In the genomic region with DNA sequence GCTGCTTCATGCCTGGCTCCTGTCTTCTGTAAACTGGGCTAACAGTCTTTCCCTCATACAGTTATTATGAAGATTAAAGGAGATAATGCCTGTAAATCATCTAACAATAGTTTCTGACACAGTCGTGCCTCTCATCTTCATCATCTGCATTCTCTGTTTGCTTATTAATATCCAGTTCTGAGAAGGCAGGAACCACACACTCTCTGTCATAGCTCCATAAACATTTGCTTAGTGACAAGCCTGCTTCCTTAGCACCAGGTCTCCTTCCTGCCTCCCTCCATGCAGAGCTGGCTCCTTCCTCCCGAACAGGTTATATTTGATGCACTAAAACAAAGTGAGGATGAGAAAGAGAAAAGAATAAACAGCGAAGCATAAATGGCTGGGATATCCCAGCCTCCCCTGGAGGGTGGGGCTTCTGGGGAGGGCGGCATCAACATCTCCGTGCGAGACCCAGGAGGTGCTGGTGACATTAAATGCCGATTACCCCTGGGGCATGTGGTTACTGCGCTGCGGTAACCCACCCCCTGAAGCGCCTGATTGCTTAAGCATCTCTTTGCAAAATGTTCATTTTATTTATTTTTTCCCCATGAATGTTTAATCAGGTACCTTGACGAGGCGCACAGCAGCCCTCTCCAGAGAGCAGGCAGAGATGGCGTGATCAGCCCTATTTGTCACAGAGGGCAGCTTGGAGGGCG, we compare ENCODE assay signal across 23 cellular contexts.
A peak's percentile ranks its signal among the peaks of the same experiment; 100 is the strongest.
DNase-seq lines count a peak whose midpoint lies in the region; ATAC-seq, FAIRE-seq and TF ChIP-seq lines count a peak whose summit lies in the region.
"Had no signal": no experiment of that assay in that cellular context is flagged by ENCODE, and none has a peak within 500 bp of the region (broad histone marks: within the 10 kb centered on the region; RNA-seq: fewer than 3 reads in every experiment).

No MANE protein-coding gene starts in this region.

- no peaks in the 10 kb centered on the region for H3K4me1 Mint-ChIP-seq in stimulated activated naive CD8-positive, alpha-beta T cell treated with anti-CD3 and anti-CD28 coated beads, Interleukin-15, amount 100 ng/mL, for 72 hours
- H3K4me1 Mint-ChIP-seq: activated naive CD8-positive, alpha-beta T cell treated with anti-CD3 and anti-CD28 coated beads for 36 hours had no signal

- H3K9me3 ChIP-seq in uterus, result no peaks in the 10 kb centered on the region
- H3K9me3 ChIP-seq: SK-N-SH, thoracic aorta had no signal

- no peaks in the 10 kb centered on the region for H3K36me3 ChIP-seq in uterus
- H3K36me3 ChIP-seq: thoracic aorta had no signal

- H3K9me3 Mint-ChIP-seq in stimulated activated naive CD8-positive, alpha-beta T cell treated with anti-CD3 and anti-CD28 coated beads, Interleukin-15, amount 100 ng/mL, for 72 hours, result no peaks in the 10 kb centered on the region
- H3K9me3 Mint-ChIP-seq: activated naive CD8-positive, alpha-beta T cell treated with anti-CD3 and anti-CD28 coated beads for 36 hours; CD4-positive, alpha-beta T cell; nephron progenitor cell had no signal

- DNase-seq in COLO668 (lab: John Stamatoyannopoulos, UW; ENCODE audit: unreplicated experiment) (peak; percentile 51), Daoy (ENCODE audit: low read depth) (peak; percentile 14), NCI-H345 treated with DMSO at 0.1 percent for 48 hours (lab: John Stamatoyannopoulos, UW; ENCODE audit: unreplicated experiment) (peak; percentile 54), NCI-H128 (lab: John Stamatoyannopoulos, UW; ENCODE audit: unreplicated experiment) (no peak), HuH-7 (ENCODE audit: low spot score) (no peak), uterus (no peak)
- no peak for DNase-seq in stimulated activated naive CD8-positive, alpha-beta T cell treated with anti-CD3 and anti-CD28 coated beads, Interleukin-15, amount 100 ng/mL, for 72 hours
- DNase-seq: activated naive CD8-positive, alpha-beta T cell treated with anti-CD3 and anti-CD28 coated beads for 36 hours; CD4-positive, alpha-beta T cell; cerebellar nuclear complex; erythroblast; foreskin fibroblast; hippocampal formation; KG1; left ventricle myocardium superior; nephron progenitor cell; RPMI8226; SK-N-SH had no signal

- peak; percentile 75 for FAIRE-seq in islet of Langerhans (lab: Jason Lieb, UNC)
- FAIRE-seq: GM12878 had no signal

- no peak for ATAC-seq in stimulated activated naive CD8-positive, alpha-beta T cell treated with anti-CD3 and anti-CD28 coated beads, Interleukin-15, amount 100 ng/mL, for 72 hours
- ATAC-seq: GM12878, HCT116, left ventricle myocardium superior had no signal

- H3K27ac Mint-ChIP-seq in stimulated activated naive CD8-positive, alpha-beta T cell treated with anti-CD3 and anti-CD28 coated beads, Interleukin-15, amount 100 ng/mL, for 72 hours, result peak overlapping the region in 1 of 2 donors; percentile 63
- H3K27ac Mint-ChIP-seq: activated naive CD8-positive, alpha-beta T cell treated with anti-CD3 and anti-CD28 coated beads for 36 hours; CD4-positive, alpha-beta T cell; nephron progenitor cell; progenitor cell of endocrine pancreas had no signal

- TF ChIP-seq POLR2A in uterus (IDR thresholded peaks at IDR 0.05), result no peak

- intact Hi-C loops in uterus (cut with DNase I; ENCODE audit: low total_unique reads), result no loop called here

- H3K27ac ChIP-seq in uterus, result no peak overlapping the region
- H3K27ac ChIP-seq: thoracic aorta had no signal

- no peak overlapping the region for H3K4me3 ChIP-seq in uterus
- H3K4me3 ChIP-seq: GM12878, thoracic aorta had no signal

- H3K4me3 Mint-ChIP-seq in stimulated activated naive CD8-positive, alpha-beta T cell treated with anti-CD3 and anti-CD28 coated beads, Interleukin-15, amount 100 ng/mL, for 72 hours, result no peak overlapping the region
- H3K4me3 Mint-ChIP-seq: activated naive CD8-positive, alpha-beta T cell treated with anti-CD3 and anti-CD28 coated beads for 36 hours; CD4-positive, alpha-beta T cell; nephron progenitor cell had no signal

- no peaks in the 10 kb centered on the region for H3K27me3 Mint-ChIP-seq in stimulated activated naive CD8-positive, alpha-beta T cell treated with anti-CD3 and anti-CD28 coated beads, Interleukin-15, amount 100 ng/mL, for 72 hours
- H3K27me3 Mint-ChIP-seq: activated naive CD8-positive, alpha-beta T cell treated with anti-CD3 and anti-CD28 coated beads for 36 hours had no signal

- no peaks in the 10 kb centered on the region for H3K4me1 ChIP-seq in uterus

- no peaks in the 10 kb centered on the region for H3K27me3 ChIP-seq in uterus

- no peak for TF ChIP-seq CTCF in uterus (IDR thresholded peaks at IDR 0.05)

Comparison
In these comparisons a context has a peak if more than half of its experiments do, and no peak if none do; other contexts are left out.
1. DNase-seq: peak in COLO668 (single experiment), Daoy (single experiment) and NCI-H345 treated with DMSO at 0.1 percent for 48 hours (single experiment); none in NCI-H128 (single experiment), stimulated activated naive CD8-positive, alpha-beta T cell treated with anti-CD3 and anti-CD28 coated beads, Interleukin-15, amount 100 ng/mL, for 72 hours (0 of 2), HuH-7 (single experiment) and uterus (0 of 2).